ENCODE assay signal across 8 cellular contexts in genomic region chr14:67514650-67515385, GRCh38. TPM values are rescaled to one million over a fixed set of nuclear protein-coding genes. Genes with fewer than 3 reads are reported as not detected.
DNase-seq lines count a peak whose midpoint lies in the region; ATAC-seq and TF ChIP-seq lines count a peak whose summit lies in the region.

No MANE protein-coding gene starts in this region.

- peaks cover 25% of the 10 kb centered on the region for H3K27me3 Mint-ChIP-seq in activated naive CD8-positive, alpha-beta T cell treated with anti-CD3 and anti-CD28 coated beads, Interleukin-2, amount 10 ng/mL, durations not matched to agents 7 days and 5 days

- H3K27ac Mint-ChIP-seq in activated naive CD8-positive, alpha-beta T cell treated with anti-CD3 and anti-CD28 coated beads, Interleukin-2, amount 10 ng/mL, durations not matched to agents 7 days and 5 days = peak overlapping the region; percentile 68

- ATAC-seq in HG02610 (IDR thresholded peaks at IDR 0.05; ENCODE audit: unreplicated experiment) (peak; percentile 41), Panc1 (peak; percentile 60), GM18861 (IDR thresholded peaks at IDR 0.05; ENCODE audit: unreplicated experiment) (no peak)
- peak; percentile 65 for ATAC-seq in activated naive CD8-positive, alpha-beta T cell treated with anti-CD3 and anti-CD28 coated beads, Interleukin-2, amount 10 ng/mL, durations not matched to agents 7 days and 5 days (ENCODE audit: low read depth)

- H3K9me3 Mint-ChIP-seq in activated naive CD8-positive, alpha-beta T cell treated with anti-CD3 and anti-CD28 coated beads, Interleukin-2, amount 10 ng/mL, durations not matched to agents 7 days and 5 days = no peaks in the 10 kb centered on the region

- no peak for TF ChIP-seq CTCF in Panc1 (IDR thresholded peaks at IDR 0.05)
- no peak for TF ChIP-seq CTCF in cardiac muscle cell (IDR thresholded peaks at IDR 0.05; ENCODE audit: low read depth, low read length)
- TF ChIP-seq CTCF in ovary (IDR thresholded peaks at IDR 0.05) = no peak

- intact Hi-C loops in Panc1 (cut with micrococcal nuclease; ENCODE audit: unreplicated experiment) (loop anchor here (10.0 kb wide), 1 partner anchor 90 kb away; no protein-coding TSS in a partner anchor), ovary (cut with DNase I) (no loop called here)

- no peak for TF ChIP-seq EP300 in ovary (IDR thresholded peaks at IDR 0.05)

- peaks cover 18% of the 10 kb centered on the region for H3K4me1 Mint-ChIP-seq in activated naive CD8-positive, alpha-beta T cell treated with anti-CD3 and anti-CD28 coated beads, Interleukin-2, amount 10 ng/mL, durations not matched to agents 7 days and 5 days

- in situ Hi-C loops in Panc1 (cut with HindIII; ENCODE audit: low pct_unique_long_range_greater_than_20kb, low sequenced_read_pairs) = no loop called here

- CTCF ChIA-PET in Panc1 (lab: Charles Lee) = interaction anchor here (1.7 kb wide), 1 partner anchor 155 kb away, joined by 5 read pairs; the partner anchor contains the start of gene ATP6V1D

- WGBS in ovary, 3 donors = 1% methylated on average over 57 to 75 of the region's 75 CpGs

- H3K4me3 ChIP-seq in GM08714 (ENCODE audit: low read length) (peak overlapping the region; percentile 63; the same call in 1 of the 2 replicates), Panc1 (ENCODE audit: low read depth in 2 of 2, low read length in 2 of 2) (peak overlapping the region; percentile 53 to 57), cardiac muscle cell (peak overlapping the region; percentile 63), ovary (peak overlapping the region; percentile 97)

- BruUV-seq in Panc1 (replicated peaks; lab: Mats Ljungman, UMichigan) = no TSS peak

- H3K27me3 ChIP-seq in Panc1 (ENCODE audit: control insufficient read depth, insufficient read depth, low read length) = no peaks in the 10 kb centered on the region; the same call in 1 of the 2 replicates
- peaks cover 71% of the 10 kb centered on the region for H3K27me3 ChIP-seq in cardiac muscle cell
- no peaks in the 10 kb centered on the region for H3K27me3 ChIP-seq in ovary

- POLR2A ChIA-PET in Panc1 (lab: Charles Lee) = no interaction called here
- POLR2A ChIA-PET in activated naive CD8-positive, alpha-beta T cell treated with anti-CD3 and anti-CD28 coated beads, Interleukin-2, amount 10 ng/mL, durations not matched to agents 7 days and 5 days (lab: Charles Lee) = interaction anchor here (1.1 to 1.4 kb wide), 2 partner anchors 26 to 28 kb away, joined by 3 read pairs; partner anchors contain the start of gene TMEM229B

- no peak for TF ChIP-seq POLR2A in ovary (IDR thresholded peaks at IDR 0.05)

- H3K27ac ChIP-seq in Panc1 (ENCODE audit: low read length) (no peak overlapping the region), cardiac muscle cell (no peak overlapping the region), ovary (peak overlapping the region; percentile 33 to 42)

- H3K9me3 ChIP-seq in Panc1 (ENCODE audit: control insufficient read depth, insufficient read depth, low read depth, low read length) (no peaks in the 10 kb centered on the region), cardiac muscle cell (ENCODE audit: low read depth) (no peaks in the 10 kb centered on the region), ovary (no peaks in the 10 kb centered on the region)

- H3K36me3 ChIP-seq in Panc1 (ENCODE audit: control insufficient read depth, insufficient read depth, low read length) (no peaks in the 10 kb centered on the region), cardiac muscle cell (no peaks in the 10 kb centered on the region), ovary (no peaks in the 10 kb centered on the region)

- peak overlapping the region; percentile 87 for H3K4me3 Mint-ChIP-seq in activated naive CD8-positive, alpha-beta T cell treated with anti-CD3 and anti-CD28 coated beads, Interleukin-2, amount 10 ng/mL, durations not matched to agents 7 days and 5 days

- no peaks in the 10 kb centered on the region for H3K36me3 Mint-ChIP-seq in activated naive CD8-positive, alpha-beta T cell treated with anti-CD3 and anti-CD28 coated beads, Interleukin-2, amount 10 ng/mL, durations not matched to agents 7 days and 5 days

- H3K4me1 ChIP-seq in Panc1 (ENCODE audit: control insufficient read depth, insufficient read depth, low read length) (peaks cover 14% of the 10 kb centered on the region; the same call in 1 of the 2 replicates), cardiac muscle cell (ENCODE audit: low read depth) (no peaks in the 10 kb centered on the region), ovary (ENCODE audit: insufficient read depth) (peaks cover 2% of the 10 kb centered on the region)

- DNase-seq in Panc1 (ENCODE audit: low read depth, low spot score) (no peak), cardiac muscle cell (ENCODE audit: low read depth in 1 of 2, low spot score in 1 of 2) (peak in 1 of 2 donors; percentile 32), ovary (peak; percentile 23 to 50 (median 42)), NCI-H187 treated with DMSO at 0.1 percent for 48 hours (lab: John Stamatoyannopoulos, UW) (no peak)
- peak; percentile 71 for DNase-seq in activated naive CD8-positive, alpha-beta T cell treated with anti-CD3 and anti-CD28 coated beads, Interleukin-2, amount 10 ng/mL, durations not matched to agents 7 days and 5 days

RNA-seq across cellular contexts. Expression of gene PLEKHH1, which starts 18.3 kb away (rescaled TPM):
- total RNA-seq in Panc1 (2021; ENCODE audit: unreplicated experiment) (6.7 TPM), cardiac muscle cell (14.8 and 29.9 TPM in 2 replicates), ovary (10 to 100 TPM in 1 of 7 donors, 1 to 10 TPM in 5, under 1 TPM in 1; 0.78 to 15.7 (median 3.9) TPM)
- 3.1 TPM for polyA plus RNA-seq in Panc1 (2012; ENCODE audit: insufficient read length)
- 1 to 10 TPM in 1 of 2 experiments, under 1 TPM in 1; 0.68 to 1.0 TPM for total RNA-seq in activated naive CD8-positive, alpha-beta T cell treated with anti-CD3 and anti-CD28 coated beads, Interleukin-2, amount 10 ng/mL, durations not matched to agents 7 days and 5 days
- polyA plus RNA-seq in cardiac muscle cell (15.0 and 18.0 TPM in 2 replicates), ovary (1 to 10 TPM; 2.0 to 6.8 TPM)

RNA-seq across cellular contexts. Expression of gene TMEM229B, which starts 26.3 kb away (rescaled TPM):
- total RNA-seq in Panc1 (2021; ENCODE audit: unreplicated experiment) = 1.6 TPM
- 1.4 TPM for polyA plus RNA-seq in Panc1 (2012; ENCODE audit: insufficient read length)
- total RNA-seq in activated naive CD8-positive, alpha-beta T cell treated with anti-CD3 and anti-CD28 coated beads, Interleukin-2, amount 10 ng/mL, durations not matched to agents 7 days and 5 days = 10 to 100 TPM; 20.0 to 20.9 TPM
- 0.09 and 0.42 TPM in 2 replicates for total RNA-seq in cardiac muscle cell
- polyA plus RNA-seq in cardiac muscle cell = 0.09 and 0.37 TPM in 2 replicates
- total RNA-seq in ovary = 1 to 10 TPM; 1.2 to 4.6 (median 2.9) TPM
- polyA plus RNA-seq in ovary = 10 to 100 TPM in 1 of 2 donors, 1 to 10 TPM in 1; 2.1 to 11.9 TPM

Comparison
In these comparisons a context has a peak if more than half of its experiments do, and no peak if none do; other contexts are left out.
1. DNase-seq: peak in activated naive CD8-positive, alpha-beta T cell treated with anti-CD3 and anti-CD28 coated beads, Interleukin-2, amount 10 ng/mL, durations not matched to agents 7 days and 5 days (single experiment) and ovary (5 of 5); none in Panc1 (single experiment) and NCI-H187 treated with DMSO at 0.1 percent for 48 hours (single experiment).
2. H3K27ac ChIP-seq: peak in ovary (2 of 2); none in Panc1 (single experiment) and cardiac muscle cell (single experiment).
3. Peak in every context shown above with its lines, with median percentiles within 50 percentile points of each other: H3K4me3 ChIP-seq.